ENCODE assay signal across 19 cellular contexts in the genomic region with DNA sequence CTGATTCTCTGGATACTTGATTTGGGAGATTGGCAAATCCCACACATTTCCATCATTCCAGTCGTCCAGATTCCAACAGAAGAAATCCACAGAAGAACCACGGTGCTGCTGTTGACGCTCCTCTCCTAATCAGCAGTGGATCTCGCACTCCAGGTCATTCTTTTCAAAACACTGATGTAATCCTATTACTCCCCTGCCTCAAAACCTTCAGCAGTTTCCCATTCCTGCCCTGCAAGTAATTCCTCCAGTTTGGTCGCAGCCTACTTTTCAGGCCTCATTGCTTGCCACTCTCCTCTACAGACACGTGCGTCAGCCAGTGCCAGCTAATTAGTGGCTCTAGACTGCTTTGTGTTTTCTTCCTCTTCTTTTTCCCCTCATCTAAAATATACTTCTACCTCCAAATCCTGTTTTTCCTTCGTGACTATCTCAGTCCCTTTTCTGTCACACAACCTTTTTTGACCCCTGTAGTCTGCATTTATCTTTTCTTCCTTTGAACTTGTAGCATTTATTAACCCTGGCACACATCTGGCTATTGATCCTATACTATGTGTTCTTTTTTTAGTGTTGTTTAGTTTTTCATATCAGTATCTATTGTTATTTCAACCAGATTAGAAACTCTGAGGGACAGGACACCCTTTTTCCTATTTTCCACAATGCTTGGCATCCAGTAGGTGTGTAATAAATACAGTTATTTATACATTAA. TPM values are rescaled to one million over a fixed set of nuclear protein-coding genes. Genes with fewer than 3 reads are reported as not detected.
DNase-seq lines count a peak whose midpoint lies in the region; ATAC-seq lines count a peak whose summit lies in the region.
"Had no signal": no experiment of that assay in that cellular context is flagged by ENCODE, and none has a peak within 500 bp of the region (broad histone marks: within the 10 kb centered on the region; RNA-seq: fewer than 3 reads in every experiment).

No MANE protein-coding gene starts in this region.

- H3K18ac ChIP-seq in mesendoderm (ENCODE audit: low read length), result no peak overlapping the region

- DNase-seq in CD8-positive, alpha-beta memory T cell, result no peak
- DNase-seq in NCI-H82 (lab: John Stamatoyannopoulos, UW) (peak; percentile 60), ecto neural progenitor cell (ENCODE audit: low spot score) (peak; percentile 49), mesendoderm (peak; percentile 71), SHP77 (lab: John Stamatoyannopoulos, UW) (no peak), ureter (ENCODE audit: low spot score) (no peak), RPMI8226 (no peak)
- DNase-seq: activated CD4-positive, CD25-positive, alpha-beta regulatory T cell; activated T-cell treated with anti-CD3 and anti-CD28 coated beads, Interleukin-2, amount 50 U/mL, for 1 hour; DMS79 treated with DMSO at 0.1 percent for 48 hours; hypothalamus; Kasumi-1; NCI-H1694 treated with DMSO at 0.1 percent for 48 hours; stimulated activated naive B cell treated with anti-CD40 and anti-IgM and Interleukin-4, amounts not matched to agents 10 μg/mL and 1 μg/mL and 100 μg/mL, for 72 hours had no signal

- H4K8ac ChIP-seq in mesendoderm (ENCODE audit: low read depth, low read length), result no peak overlapping the region

- H3K23ac ChIP-seq in mesendoderm (ENCODE audit: low read length), result no peak overlapping the region

- no peaks in the 10 kb centered on the region for H3K27me3 Mint-ChIP-seq in CD8-positive, alpha-beta memory T cell
- H3K27me3 Mint-ChIP-seq: B cell; stimulated activated naive B cell treated with anti-CD40 and anti-IgM and Interleukin-4, amounts not matched to agents 10 μg/mL and 1 μg/mL and 100 μg/mL, for 72 hours had no signal

- H3K79me1 ChIP-seq in mesendoderm (ENCODE audit: low read length), result no peaks in the 10 kb centered on the region

- no peak overlapping the region for H2BK120ac ChIP-seq in mesendoderm (ENCODE audit: low read depth, low read length)

- peaks cover 51 to 78% (median 73%) of the 10 kb centered on the region in 3 donors for H3K4me1 Mint-ChIP-seq in CD8-positive, alpha-beta memory T cell

- no peaks in the 10 kb centered on the region for H3K79me2 ChIP-seq in mesendoderm (ENCODE audit: control insufficient read depth, insufficient read depth, low read length)

- H3K9me3 Mint-ChIP-seq in CD8-positive, alpha-beta memory T cell, result no peaks in the 10 kb centered on the region
- H3K9me3 Mint-ChIP-seq: stimulated activated naive B cell treated with anti-CD40 and anti-IgM and Interleukin-4, amounts not matched to agents 10 μg/mL and 1 μg/mL and 100 μg/mL, for 72 hours had no signal

- peaks cover 35% of the 10 kb centered on the region for H3K4me1 ChIP-seq in CD8-positive, alpha-beta memory T cell (ENCODE audit: insufficient read depth, low read length)
- H3K4me1 ChIP-seq in mesendoderm (ENCODE audit: control insufficient read depth, low read depth, low read length), result peaks cover 3% of the 10 kb centered on the region
- H3K4me1 ChIP-seq: ascending aorta, prostate gland had no signal

- H4K5ac ChIP-seq in mesendoderm (ENCODE audit: low read length), result no peak overlapping the region

- H3K4me2 ChIP-seq in mesendoderm (ENCODE audit: low read length), result no peak overlapping the region

- POLR2A ChIA-PET in CD8-positive, alpha-beta memory T cell (lab: Charles Lee), result no interaction called here

- CTCF ChIA-PET in CD8-positive, alpha-beta memory T cell (lab: Charles Lee), result no interaction called here

- H3K27ac Mint-ChIP-seq in CD8-positive, alpha-beta memory T cell, result peak overlapping the region in 6 of 8 donors; percentile 30 to 75 (median 44)
- H3K27ac Mint-ChIP-seq: B cell; stimulated activated naive B cell treated with anti-CD40 and anti-IgM and Interleukin-4, amounts not matched to agents 10 μg/mL and 1 μg/mL and 100 μg/mL, for 72 hours had no signal

- H2BK5ac ChIP-seq in mesendoderm (ENCODE audit: low read length), result no peak overlapping the region

- H3K27me3 ChIP-seq in CD8-positive, alpha-beta memory T cell (ENCODE audit: insufficient read depth, low read length, poor library complexity, severe bottlenecking), result no peaks in the 10 kb centered on the region
- no peaks in the 10 kb centered on the region for H3K27me3 ChIP-seq in mesendoderm (ENCODE audit: insufficient read depth, low read length, poor library complexity)
- H3K27me3 ChIP-seq: ascending aorta had no signal

- H3K56ac ChIP-seq in mesendoderm (ENCODE audit: low read length), result no peak overlapping the region

- no peak overlapping the region for H3K27ac ChIP-seq in CD8-positive, alpha-beta memory T cell (ENCODE audit: low read depth, low read length)
- no peak overlapping the region for H3K27ac ChIP-seq in mesendoderm (ENCODE audit: low read depth, low read length)
- H3K27ac ChIP-seq: ascending aorta, prostate gland had no signal

- no peak overlapping the region for H2BK15ac ChIP-seq in mesendoderm (replicated peaks; ENCODE audit: low read depth)

- no peak overlapping the region for H3K4me3 Mint-ChIP-seq in CD8-positive, alpha-beta memory T cell
- H3K4me3 Mint-ChIP-seq: B cell had no signal

- whole genome bisulfite sequencing in mesendoderm (ENCODE audit: extremely low coverage, insufficient coverage, low lambda C conversion rate), result 100% methylated on average over 1 of the region's 8 CpGs

- no peaks in the 10 kb centered on the region for H3K9me3 ChIP-seq in CD8-positive, alpha-beta memory T cell (ENCODE audit: low read length)
- H3K9me3 ChIP-seq: ascending aorta, prostate gland had no signal

- no peak overlapping the region for H3K4ac ChIP-seq in mesendoderm (ENCODE audit: low read depth, low read length)

- peaks cover 13% of the 10 kb centered on the region for H3K36me3 ChIP-seq in CD8-positive, alpha-beta memory T cell (ENCODE audit: insufficient read depth, low read length)
- no peaks in the 10 kb centered on the region for H3K36me3 ChIP-seq in mesendoderm (ENCODE audit: control insufficient read depth, insufficient read depth, low read length)
- H3K36me3 ChIP-seq: prostate gland had no signal

- no peak overlapping the region for H3K9ac ChIP-seq in mesendoderm (ENCODE audit: low read length)

- H3K4me3 ChIP-seq in CD8-positive, alpha-beta memory T cell (ENCODE audit: low read length), result no peak overlapping the region
- no peak overlapping the region for H3K4me3 ChIP-seq in mesendoderm (ENCODE audit: low read length)
- H3K4me3 ChIP-seq: ascending aorta, GM12878, prostate gland had no signal

- no peak overlapping the region for H2AK5ac ChIP-seq in mesendoderm (ENCODE audit: low read length)

- H3K36me3 Mint-ChIP-seq in CD8-positive, alpha-beta memory T cell, result peaks cover 0 to 28% (median 15%) of the 10 kb centered on the region in 3 donors

- no peak for ATAC-seq in HG03439 (IDR thresholded peaks at IDR 0.05; ENCODE audit: unreplicated experiment)
- ATAC-seq: stimulated activated naive B cell treated with anti-CD40 and anti-IgM and Interleukin-4, amounts not matched to agents 10 μg/mL and 1 μg/mL and 100 μg/mL, for 72 hours had no signal

RNA-seq across cellular contexts. Expression of a gene that starts 36.8 kb away (rescaled TPM):
- 10 to 100 TPM; 36.2 to 39.9 TPM for total RNA-seq in CD8-positive, alpha-beta memory T cell
- 59.2 TPM for polyA plus RNA-seq in CD8-positive, alpha-beta memory T cell
- polyA plus RNA-seq in mesendoderm (2013, experiment 1 of 2), result 42.4 TPM
- 42.3 TPM for polyA plus RNA-seq in mesendoderm (2013, experiment 2 of 2)
- 24.2 TPM for total RNA-seq in ureter

RNA-seq across cellular contexts. Expression of a gene that starts 37.3 kb away (rescaled TPM):
- 10 to 100 TPM; 46.9 to 48.1 TPM for total RNA-seq in CD8-positive, alpha-beta memory T cell
- 78.6 TPM for polyA plus RNA-seq in CD8-positive, alpha-beta memory T cell
- 41.4 TPM for polyA plus RNA-seq in mesendoderm (2013, experiment 1 of 2)
- 40.6 TPM for polyA plus RNA-seq in mesendoderm (2013, experiment 2 of 2)
- total RNA-seq in ureter, result 23.0 TPM

Comparison
In these comparisons a context has a peak if more than half of its experiments do, and no peak if none do; other contexts are left out.
1. DNase-seq: peak in NCI-H82 (single experiment), ecto neural progenitor cell (single experiment) and mesendoderm (single experiment); none in CD8-positive, alpha-beta memory T cell (0 of 5), SHP77 (0 of 2), ureter (single experiment) and RPMI8226 (single experiment).